Comparison of ENCODE assay signal across 30 cellular contexts in genomic region chr2:72040629-72041403, GRCh38.
DNase-seq lines count a peak whose midpoint lies in the region; ATAC-seq and TF ChIP-seq lines count a peak whose summit lies in the region.
"Had no signal": no experiment of that assay in that cellular context is flagged by ENCODE, and none has a peak within 500 bp of the region (broad histone marks: within the 10 kb centered on the region; RNA-seq: fewer than 3 reads in every experiment).

No MANE protein-coding gene starts in this region.

- peaks cover 13% of the 10 kb centered on the region in 2 donors for H3K9me3 Mint-ChIP-seq in stimulated activated naive B cell treated with anti-CD40 and anti-IgM and Interleukin-4, amounts not matched to agents 10 μg/mL and 1 μg/mL and 100 μg/mL, for 72 hours
- H3K9me3 Mint-ChIP-seq: activated CD4-positive, alpha-beta T cell treated with anti-CD3 and anti-CD28 coated beads, Interleukin-2, amount 10 ng/mL, durations not matched to agents 24 days and 14 days had no signal

- H3K9me3 ChIP-seq in esophagus muscularis mucosa = peaks cover 0 to 23% (median 12%) of the 10 kb centered on the region in 4 donors
- H3K9me3 ChIP-seq in uterus = no peaks in the 10 kb centered on the region
- peaks cover 9% of the 10 kb centered on the region for H3K9me3 ChIP-seq in lower lobe of right lung
- H3K9me3 ChIP-seq in T-helper 17 cell (ENCODE audit: control insufficient read depth, low read length, poor library complexity, severe bottlenecking) = no peaks in the 10 kb centered on the region
- H3K9me3 ChIP-seq: colonic mucosa, gastrocnemius medialis had no signal

- no peaks in the 10 kb centered on the region for H3K36me3 ChIP-seq in esophagus muscularis mucosa
- H3K36me3 ChIP-seq in uterus = no peaks in the 10 kb centered on the region
- no peaks in the 10 kb centered on the region for H3K36me3 ChIP-seq in lower lobe of right lung
- H3K36me3 ChIP-seq: colonic mucosa, gastrocnemius medialis, left lung, WERI-Rb-1 had no signal

- ATAC-seq in lower lobe of right lung (no peak), T-helper 17 cell (no peak)
- no peak for ATAC-seq in stimulated activated naive B cell treated with anti-CD40 and anti-IgM and Interleukin-4, amounts not matched to agents 10 μg/mL and 1 μg/mL and 100 μg/mL, for 72 hours (replicated peaks)
- ATAC-seq: activated naive CD8-positive, alpha-beta T cell treated with anti-CD3 and anti-CD28 coated beads, Interleukin-2, amount 50 U/mL, for 24 hours; gastrocnemius medialis; left lung had no signal

- peak; percentile 62 for DNase-seq in M059J (ENCODE audit: low read depth)
- peak; percentile 81 for DNase-seq in astrocyte of the cerebellum (ENCODE audit: low read depth)
- peak; percentile 91 for DNase-seq in esophagus muscularis mucosa (ENCODE audit: extremely low spot score)
- DNase-seq in non-pigmented ciliary epithelial cell (ENCODE audit: low read depth) = peak; percentile 13
- DNase-seq in uterus = no peak
- DNase-seq in lower lobe of right lung = no peak
- DNase-seq in stimulated activated naive B cell treated with anti-CD40 and anti-IgM and Interleukin-4, amounts not matched to agents 10 μg/mL and 1 μg/mL and 100 μg/mL, for 72 hours = no peak
- DNase-seq in T-helper 17 cell = no peak
- DNase-seq: activated CD4-positive, alpha-beta T cell treated with anti-CD3 and anti-CD28 coated beads, Interleukin-2, amount 10 ng/mL, durations not matched to agents 24 days and 14 days; activated gamma-delta T cell treated with Interleukin-2 at 50 U/mL for 16 hours; activated naive CD8-positive, alpha-beta T cell treated with anti-CD3 and anti-CD28 coated beads, Interleukin-2, amount 50 U/mL, for 24 hours; activated T-cell treated with anti-CD3 and anti-CD28 coated beads, Interleukin-2, amount 50 U/mL, for 24 hours; C1 segment of cervical spinal cord; colonic mucosa; DND-41; effector memory CD4-positive, alpha-beta T cell; gastrocnemius medialis; left lung; naive B cell; NCI-H1092 treated with DMSO at 0.1 percent for 48 hours; NCI-H1930; NCI-H2227 treated with DMSO at 0.1 percent for 48 hours; NCI-H748 treated with DMSO at 0.1 percent for 48 hours; Right ventricle myocardium superior; stimulated activated CD4-positive, alpha-beta T cell treated with anti-CD3 and anti-CD28 coated beads, Interleukin-1b, Interleukin-23, amount 100 ng/mL, for 48 hours; WERI-Rb-1 had no signal

- no peak for TF ChIP-seq EP300 in esophagus muscularis mucosa (IDR thresholded peaks at IDR 0.05)

- no peaks in the 10 kb centered on the region for H3K4me1 Mint-ChIP-seq in stimulated activated naive B cell treated with anti-CD40 and anti-IgM and Interleukin-4, amounts not matched to agents 10 μg/mL and 1 μg/mL and 100 μg/mL, for 72 hours
- H3K4me1 Mint-ChIP-seq in T-helper 17 cell = no peaks in the 10 kb centered on the region
- H3K4me1 Mint-ChIP-seq: activated CD4-positive, alpha-beta T cell treated with anti-CD3 and anti-CD28 coated beads, Interleukin-2, amount 10 ng/mL, durations not matched to agents 24 days and 14 days; activated naive CD8-positive, alpha-beta T cell treated with anti-CD3 and anti-CD28 coated beads, Interleukin-2, amount 50 U/mL, for 24 hours; brain; naive B cell had no signal

- no peak overlapping the region for H3K27ac ChIP-seq in esophagus muscularis mucosa (replicated peaks in 1 of 4)
- H3K27ac ChIP-seq in uterus = no peak overlapping the region
- no peak overlapping the region for H3K27ac ChIP-seq in lower lobe of right lung
- H3K27ac ChIP-seq: colonic mucosa, gastrocnemius medialis, hepatocyte, left lung, WERI-Rb-1 had no signal

- TF ChIP-seq CTCF in astrocyte of the cerebellum (IDR thresholded peaks at IDR 0.05; ENCODE audit: low read depth, low read length, missing control alignments) (no peak), esophagus muscularis mucosa (IDR thresholded peaks at IDR 0.05) (no peak), uterus (IDR thresholded peaks at IDR 0.05) (no peak), lower lobe of right lung (IDR thresholded peaks at IDR 0.05) (no peak)

- H3K27ac Mint-ChIP-seq in stimulated activated naive B cell treated with anti-CD40 and anti-IgM and Interleukin-4, amounts not matched to agents 10 μg/mL and 1 μg/mL and 100 μg/mL, for 72 hours = no peak overlapping the region
- no peak overlapping the region for H3K27ac Mint-ChIP-seq in T-helper 17 cell
- H3K27ac Mint-ChIP-seq: activated CD4-positive, alpha-beta T cell treated with anti-CD3 and anti-CD28 coated beads, Interleukin-2, amount 10 ng/mL, durations not matched to agents 24 days and 14 days; activated naive CD8-positive, alpha-beta T cell treated with anti-CD3 and anti-CD28 coated beads, Interleukin-2, amount 50 U/mL, for 24 hours; activated T-cell treated with anti-CD3 and anti-CD28 coated beads, Interleukin-2, amount 50 U/mL, for 24 hours; brain; mesothelial cell of epicardium; naive B cell; type B pancreatic cell had no signal

- H3K4me3 ChIP-seq in astrocyte of the cerebellum (ENCODE audit: low read depth, low read length) (no peak overlapping the region), esophagus muscularis mucosa (no peak overlapping the region), uterus (no peak overlapping the region), lower lobe of right lung (no peak overlapping the region)
- H3K4me3 ChIP-seq: colonic mucosa, gastrocnemius medialis, hepatocyte, left lung had no signal

- in situ Hi-C loops in astrocyte of the cerebellum (cut with HindIII; ENCODE audit: low sequenced_read_pairs) = no loop called here

- H3K4me1 ChIP-seq in esophagus muscularis mucosa (no peaks in the 10 kb centered on the region), uterus (no peaks in the 10 kb centered on the region), lower lobe of right lung (no peaks in the 10 kb centered on the region)
- H3K4me1 ChIP-seq: colonic mucosa, gastrocnemius medialis, left lung had no signal

- peaks cover 0 to 5% of the 10 kb centered on the region in 2 donors for H3K27me3 Mint-ChIP-seq in stimulated activated naive B cell treated with anti-CD40 and anti-IgM and Interleukin-4, amounts not matched to agents 10 μg/mL and 1 μg/mL and 100 μg/mL, for 72 hours
- H3K27me3 Mint-ChIP-seq in T-helper 17 cell = no peaks in the 10 kb centered on the region
- H3K27me3 Mint-ChIP-seq: activated CD4-positive, alpha-beta T cell treated with anti-CD3 and anti-CD28 coated beads, Interleukin-2, amount 10 ng/mL, durations not matched to agents 24 days and 14 days; activated T-cell treated with anti-CD3 and anti-CD28 coated beads, Interleukin-2, amount 50 U/mL, for 24 hours had no signal

- TF ChIP-seq POLR2A in esophagus muscularis mucosa (IDR thresholded peaks at IDR 0.05; ENCODE audit: low read depth) = no peak
- no peak for TF ChIP-seq POLR2A in uterus (IDR thresholded peaks at IDR 0.05)

- peaks cover 0 to 1% of the 10 kb centered on the region in 2 donors for H3K36me3 Mint-ChIP-seq in stimulated activated naive B cell treated with anti-CD40 and anti-IgM and Interleukin-4, amounts not matched to agents 10 μg/mL and 1 μg/mL and 100 μg/mL, for 72 hours
- H3K36me3 Mint-ChIP-seq in T-helper 17 cell (ENCODE audit: low read depth) = peaks cover 2% of the 10 kb centered on the region
- H3K36me3 Mint-ChIP-seq: brain, type B pancreatic cell had no signal

- intact Hi-C loops in esophagus muscularis mucosa (cut with DNase I) = no loop called here
- intact Hi-C loops in uterus (cut with DNase I; ENCODE audit: low total_unique reads) = no loop called here
- intact Hi-C loops in lower lobe of right lung (cut with DNase I) = no loop called here

- 73% methylated on average over 11 of the region's 11 CpGs for whole genome bisulfite sequencing in esophagus muscularis mucosa

- H3K27me3 ChIP-seq in esophagus muscularis mucosa (no peaks in the 10 kb centered on the region), uterus (no peaks in the 10 kb centered on the region), lower lobe of right lung (ENCODE audit: low read depth) (no peaks in the 10 kb centered on the region)
- H3K27me3 ChIP-seq: colonic mucosa, gastrocnemius medialis, hepatocyte, left lung had no signal

- no peak overlapping the region for H3K4me3 Mint-ChIP-seq in stimulated activated naive B cell treated with anti-CD40 and anti-IgM and Interleukin-4, amounts not matched to agents 10 μg/mL and 1 μg/mL and 100 μg/mL, for 72 hours
- H3K4me3 Mint-ChIP-seq in T-helper 17 cell = no peak overlapping the region
- H3K4me3 Mint-ChIP-seq: activated CD4-positive, alpha-beta T cell treated with anti-CD3 and anti-CD28 coated beads, Interleukin-2, amount 10 ng/mL, durations not matched to agents 24 days and 14 days; activated naive CD8-positive, alpha-beta T cell treated with anti-CD3 and anti-CD28 coated beads, Interleukin-2, amount 50 U/mL, for 24 hours; activated T-cell treated with anti-CD3 and anti-CD28 coated beads, Interleukin-2, amount 50 U/mL, for 24 hours; brain; mesothelial cell of epicardium; naive B cell; type B pancreatic cell had no signal

Comparison
In these comparisons a context has a peak if more than half of its experiments do, and no peak if none do; other contexts are left out.
1. DNase-seq: peak in M059J (single experiment), astrocyte of the cerebellum (single experiment), esophagus muscularis mucosa (single experiment) and non-pigmented ciliary epithelial cell (single experiment); none in uterus (0 of 2), lower lobe of right lung (single experiment), stimulated activated naive B cell treated with anti-CD40 and anti-IgM and Interleukin-4, amounts not matched to agents 10 μg/mL and 1 μg/mL and 100 μg/mL, for 72 hours (single experiment) and T-helper 17 cell (0 of 3).